1 cellular context compared by ENCODE assay signal in genomic region chr7:113289140-113289740, GRCh38.
A peak's percentile ranks its signal among the peaks of the same experiment; 100 is the strongest.
TF ChIP-seq lines count a peak whose summit lies in the region.

No MANE protein-coding gene starts in this region.

TF ChIP-seq in K562, 482 proteins besides CTCF, POLR2A, EP300 and RAD21 (continued from another document):
- TF ChIP-seq, protein P1, sequence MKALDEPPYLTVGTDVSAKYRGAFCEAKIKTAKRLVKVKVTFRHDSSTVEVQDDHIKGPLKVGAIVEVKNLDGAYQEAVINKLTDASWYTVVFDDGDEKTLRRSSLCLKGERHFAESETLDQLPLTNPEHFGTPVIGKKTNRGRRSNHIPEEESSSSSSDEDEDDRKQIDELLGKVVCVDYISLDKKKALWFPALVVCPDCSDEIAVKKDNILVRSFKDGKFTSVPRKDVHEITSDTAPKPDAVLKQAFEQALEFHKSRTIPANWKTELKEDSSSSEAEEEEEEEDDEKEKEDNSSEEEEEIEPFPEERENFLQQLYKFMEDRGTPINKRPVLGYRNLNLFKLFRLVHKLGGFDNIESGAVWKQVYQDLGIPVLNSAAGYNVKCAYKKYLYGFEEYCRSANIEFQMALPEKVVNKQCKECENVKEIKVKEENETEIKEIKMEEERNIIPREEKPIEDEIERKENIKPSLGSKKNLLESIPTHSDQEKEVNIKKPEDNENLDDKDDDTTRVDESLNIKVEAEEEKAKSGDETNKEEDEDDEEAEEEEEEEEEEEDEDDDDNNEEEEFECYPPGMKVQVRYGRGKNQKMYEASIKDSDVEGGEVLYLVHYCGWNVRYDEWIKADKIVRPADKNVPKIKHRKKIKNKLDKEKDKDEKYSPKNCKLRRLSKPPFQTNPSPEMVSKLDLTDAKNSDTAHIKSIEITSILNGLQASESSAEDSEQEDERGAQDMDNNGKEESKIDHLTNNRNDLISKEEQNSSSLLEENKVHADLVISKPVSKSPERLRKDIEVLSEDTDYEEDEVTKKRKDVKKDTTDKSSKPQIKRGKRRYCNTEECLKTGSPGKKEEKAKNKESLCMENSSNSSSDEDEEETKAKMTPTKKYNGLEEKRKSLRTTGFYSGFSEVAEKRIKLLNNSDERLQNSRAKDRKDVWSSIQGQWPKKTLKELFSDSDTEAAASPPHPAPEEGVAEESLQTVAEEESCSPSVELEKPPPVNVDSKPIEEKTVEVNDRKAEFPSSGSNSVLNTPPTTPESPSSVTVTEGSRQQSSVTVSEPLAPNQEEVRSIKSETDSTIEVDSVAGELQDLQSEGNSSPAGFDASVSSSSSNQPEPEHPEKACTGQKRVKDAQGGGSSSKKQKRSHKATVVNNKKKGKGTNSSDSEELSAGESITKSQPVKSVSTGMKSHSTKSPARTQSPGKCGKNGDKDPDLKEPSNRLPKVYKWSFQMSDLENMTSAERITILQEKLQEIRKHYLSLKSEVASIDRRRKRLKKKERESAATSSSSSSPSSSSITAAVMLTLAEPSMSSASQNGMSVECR (CRISPR knock-in tag; IDR thresholded peaks at IDR 0.05): no peak
- peak; percentile 79 for TF ChIP-seq DEAF1 (CRISPR knock-in tag; IDR thresholded peaks at IDR 0.05)
- TF ChIP-seq BCOR (IDR thresholded peaks at IDR 0.05): no peak
- no peak for TF ChIP-seq TGIF2 (CRISPR knock-in tag; IDR thresholded peaks at IDR 0.05)
- peak; percentile 74 for TF ChIP-seq SMC3 (conservative IDR thresholded peaks at IDR 0.05; ENCODE audit: insufficient read depth, low read depth, low read length)
- TF ChIP-seq SOX6 (IDR thresholded peaks at IDR 0.05): peak; percentile 72
- TF ChIP-seq ZFP30 (CRISPR knock-in tag; IDR thresholded peaks at IDR 0.05; ENCODE audit: borderline replicate concordance): no peak
- 0 out of 2 replicates have a peak, but pooled peaks have one; percentile 5 for TF ChIP-seq JUND (IDR thresholded peaks at IDR 0.05; ENCODE audit: borderline replicate concordance, low read depth, low read length)
- TF ChIP-seq JUND (tag; IDR thresholded peaks at IDR 0.05; ENCODE audit: borderline replicate concordance, low read depth, low read length): no peak
- TF ChIP-seq CBX1 (IDR thresholded peaks at IDR 0.05; ENCODE audit: low read depth): no peak
